8 cellular contexts compared by ENCODE assay signal in the genomic region with DNA sequence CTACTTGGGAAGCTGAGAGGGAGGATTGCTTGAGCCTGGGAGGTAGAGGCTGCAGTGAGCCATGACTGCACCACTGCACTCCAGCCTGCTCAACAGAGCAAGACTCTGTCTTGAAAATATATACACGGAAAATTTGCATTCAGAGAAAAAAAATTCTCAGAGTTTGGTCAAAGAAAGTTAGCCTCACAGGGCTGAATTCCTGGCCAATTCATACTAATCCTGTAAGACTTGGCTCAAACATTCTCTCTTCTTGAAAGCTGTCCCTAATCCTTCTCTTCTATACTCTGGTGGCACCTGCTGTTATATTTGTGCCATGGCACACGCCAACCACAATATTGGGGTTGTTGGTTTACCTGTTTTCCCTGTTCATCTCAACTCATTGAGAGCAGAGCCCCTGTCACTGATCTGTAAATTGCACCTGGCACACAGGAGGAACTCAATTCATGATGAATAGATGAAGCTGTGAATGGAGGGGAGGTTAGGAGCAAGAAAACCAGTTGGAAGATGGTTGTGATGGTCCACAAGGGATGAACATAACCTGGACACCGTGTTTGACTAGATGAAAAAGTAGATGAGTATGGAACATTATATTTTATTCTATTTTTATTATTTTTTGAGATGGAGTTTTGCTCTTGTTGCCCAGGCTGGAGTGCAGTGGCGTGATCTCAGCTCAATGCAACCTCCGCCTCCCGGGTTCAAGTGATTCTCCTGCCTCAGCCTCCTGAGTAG. TPM values are rescaled to one million over a fixed set of nuclear protein-coding genes. Genes with fewer than 3 reads are reported as not detected.
DNase-seq lines count a peak whose midpoint lies in the region; ATAC-seq, FAIRE-seq and TF ChIP-seq lines count a peak whose summit lies in the region.

No MANE protein-coding gene starts in this region.

- no peak for FAIRE-seq in D721Med (lab: Jason Lieb, UNC)

- H3K27ac ChIP-seq in testis = no peak overlapping the region

- ATAC-seq in GM18870 (IDR thresholded peaks at IDR 0.05; ENCODE audit: unreplicated experiment) = no peak

- no peak for DNase-seq in D721Med (ENCODE audit: insufficient read length, low spot score)
- peak; percentile 9 for DNase-seq in HFF-Myc (ENCODE audit: extremely low read depth, low read depth)
- DNase-seq in NCI-H82 (lab: John Stamatoyannopoulos, UW) = peak; percentile 69
- DNase-seq in erythroblast (lab: John Stamatoyannopoulos, UW) = peak; percentile 8 to 10
- peak; percentile 22 for DNase-seq in testis
- no peak for DNase-seq in HuH-7 (ENCODE audit: low spot score)
- no peak for DNase-seq in stimulated activated CD8-positive, alpha-beta memory T cell treated with anti-CD3 and anti-CD28 coated beads, Interleukin-4, amount 100 ng/mL, for 48 hours

- TF ChIP-seq CTCF in D721Med (IDR thresholded peaks at IDR 0.05; ENCODE audit: insufficient read depth, missing control alignments) = peak; percentile 93
- peak; percentile 41 for TF ChIP-seq CTCF in HFF-Myc (IDR thresholded peaks at IDR 0.05; ENCODE audit: low read depth, low read length, missing control alignments)
- TF ChIP-seq CTCF in testis (IDR thresholded peaks at IDR 0.05) = peak in 2 of 3 experiments; percentile 27 to 28

- intact Hi-C loops in testis (cut with DNase I; ENCODE audit: low total_unique reads) = no loop called here

- no peaks in the 10 kb centered on the region for H3K27me3 ChIP-seq in testis

- H3K4me3 ChIP-seq in HFF-Myc (replicated peaks; ENCODE audit: low read depth, low read length) (no peak overlapping the region), testis (no peak overlapping the region)

- peaks cover 3% of the 10 kb centered on the region for H3K4me1 ChIP-seq in testis

- WGBS in testis, 2 donors = 91% methylated on average over 6 of the region's 6 CpGs

- no peaks in the 10 kb centered on the region for H3K9me3 ChIP-seq in testis

- no peaks in the 10 kb centered on the region for H3K36me3 ChIP-seq in testis (ENCODE audit: low read depth, missing control alignments)

- TF ChIP-seq POLR2A in erythroblast (IDR thresholded peaks at IDR 0.05; ENCODE audit: low read length) (no peak), testis (IDR thresholded peaks at IDR 0.05) (no peak)

RNA-seq across cellular contexts. Expression of gene SPTSSA, which starts 36.8 kb away (rescaled TPM):
- total RNA-seq in testis = 10 to 100 TPM in 1 of 2 donors, 1 to 10 TPM in 1; 9.2 to 10.4 TPM
- 14.4 TPM for polyA plus RNA-seq in testis (ENCODE audit: insufficient read depth, low read depth, low replicate concordance)

RNA-seq across cellular contexts. Expression of gene EAPP, which starts 40.7 kb away (rescaled TPM):
- total RNA-seq in testis = 10 to 100 TPM; 33.1 to 38.0 TPM
- 46.9 TPM for polyA plus RNA-seq in testis (ENCODE audit: insufficient read depth, low read depth, low replicate concordance)

Comparison
In these comparisons a context has a peak if more than half of its experiments do, and no peak if none do; other contexts are left out.
1. DNase-seq: peak in HFF-Myc (single experiment), NCI-H82 (single experiment), erythroblast (2 of 2) and testis (single experiment); none in D721Med (single experiment), HuH-7 (single experiment) and stimulated activated CD8-positive, alpha-beta memory T cell treated with anti-CD3 and anti-CD28 coated beads, Interleukin-4, amount 100 ng/mL, for 48 hours (single experiment).
2. CTCF ChIP-seq: peak in every context shown above with its lines; median percentile 93 in D721Med; 41 in HFF-Myc; 28 in testis.